In the genomic region with DNA sequence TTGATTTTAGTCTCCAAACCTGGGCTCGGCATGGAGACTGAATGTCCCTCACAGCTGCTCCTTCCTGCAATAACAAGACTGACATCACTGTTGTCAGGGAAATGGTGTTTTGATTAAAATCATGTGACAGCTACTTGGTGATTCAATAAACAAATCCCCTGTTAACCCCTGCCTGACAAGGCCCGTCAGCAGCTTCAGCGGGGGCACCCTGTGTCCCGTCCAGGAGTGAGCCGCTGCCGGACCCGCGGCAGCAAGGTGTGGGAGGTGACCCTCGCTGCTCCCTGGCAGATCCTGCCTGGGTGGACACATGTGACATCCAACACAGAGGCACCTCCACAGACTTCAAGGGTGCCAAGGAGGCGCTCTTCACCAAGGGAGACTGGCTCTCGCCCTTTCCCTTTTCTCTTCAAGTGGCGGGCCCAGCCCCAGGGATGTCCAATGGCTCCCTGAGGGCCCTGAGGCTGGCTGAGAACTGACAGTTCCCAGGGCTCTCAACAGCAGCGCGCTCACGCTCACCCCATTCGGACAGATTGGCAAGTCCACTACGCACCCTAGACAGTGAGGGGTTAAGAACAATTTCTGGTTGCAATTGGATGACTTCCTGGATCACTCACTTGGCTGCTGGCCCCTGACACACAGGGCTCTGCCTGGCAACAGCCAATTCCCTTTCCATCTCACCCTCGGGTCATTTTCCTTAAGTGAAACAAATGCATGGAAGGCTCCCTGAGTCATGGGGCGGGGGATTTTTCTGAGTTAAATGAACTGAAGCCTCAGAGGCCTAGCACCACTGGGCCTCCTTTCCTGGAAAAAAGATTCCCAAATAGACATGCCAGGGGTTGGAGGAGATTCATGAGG, we compare ENCODE assay signal across 8 cellular contexts. TPM values are rescaled to one million over a fixed set of nuclear protein-coding genes. Genes with fewer than 3 reads are reported as not detected.
DNase-seq lines count a peak whose midpoint lies in the region; ATAC-seq and TF ChIP-seq lines count a peak whose summit lies in the region.

No MANE protein-coding gene starts in this region.

- H3K4me1 ChIP-seq in rectal smooth muscle tissue (ENCODE audit: control insufficient read depth, insufficient read depth, low read length), result peaks cover 54% of the 10 kb centered on the region

- no peak overlapping the region for H3K9ac ChIP-seq in rectal smooth muscle tissue (ENCODE audit: low read length)

- no peaks in the 10 kb centered on the region for H3K36me3 ChIP-seq in rectal smooth muscle tissue (ENCODE audit: control insufficient read depth, insufficient read depth, low read length)

- DNase-seq in Caki2 (ENCODE audit: low read depth) (peak; percentile 92), NCI-H2081 (lab: John Stamatoyannopoulos, UW) (peak; percentile 79 to 91), astrocyte of the spinal cord (ENCODE audit: low read depth, low spot score) (peak; percentile 99), hepatic stellate cell (ENCODE audit: low spot score) (peak; percentile 94)

- no peak for ATAC-seq in GM21515 (IDR thresholded peaks at IDR 0.05; ENCODE audit: unreplicated experiment)
- no peak for ATAC-seq in HG03354 (IDR thresholded peaks at IDR 0.05; ENCODE audit: poor library complexity, severe bottlenecking, unreplicated experiment)
- ATAC-seq in HG03135 (IDR thresholded peaks at IDR 0.05; ENCODE audit: unreplicated experiment), result no peak

- in situ Hi-C loops in Caki2 (cut with HindIII; ENCODE audit: low pct_unique_long_range_greater_than_20kb, low sequenced_read_pairs), result no loop called here
- in situ Hi-C loops in astrocyte of the spinal cord (cut with HindIII; ENCODE audit: low sequenced_read_pairs), result no loop called here

- peak overlapping the region; percentile 2 for H3K4me3 ChIP-seq in astrocyte of the spinal cord (ENCODE audit: low read depth, low read length)
- peak overlapping the region; percentile 31 for H3K4me3 ChIP-seq in rectal smooth muscle tissue (ENCODE audit: low read length)

- no peak for TF ChIP-seq CTCF in astrocyte of the spinal cord (IDR thresholded peaks at IDR 0.05; ENCODE audit: low read depth, low read length)

- no peaks in the 10 kb centered on the region for H3K27me3 ChIP-seq in rectal smooth muscle tissue (ENCODE audit: control insufficient read depth, insufficient read depth, low read length)

- H3K27ac ChIP-seq in rectal smooth muscle tissue (ENCODE audit: low read depth, low read length), result peak overlapping the region; percentile 93

RNA-seq across cellular contexts. Expression of gene PPP2R1B, which starts 30.7 kb away (rescaled TPM):
- total RNA-seq in Caki2 (2014; rRNA removed; shearing (Covaris generic); ENCODE audit: low replicate concordance), result 4.7 and 17.1 TPM in 2 replicates
